16 cellular contexts compared by ENCODE assay signal in genomic region chr3:66493464-66494099, GRCh38. TPM values are rescaled to one million over a fixed set of nuclear protein-coding genes. Genes with fewer than 3 reads are reported as not detected.
A peak's percentile ranks its signal among the peaks of the same experiment; 100 is the strongest.
DNase-seq lines count a peak whose midpoint lies in the region; ATAC-seq, FAIRE-seq and TF ChIP-seq lines count a peak whose summit lies in the region.
"Had no signal": no experiment of that assay in that cellular context is flagged by ENCODE, and none has a peak within 500 bp of the region (broad histone marks: within the 10 kb centered on the region; RNA-seq: fewer than 3 reads in every experiment).

No MANE protein-coding gene starts in this region.

- 81% methylated on average over 5 of the region's 5 CpGs for WGBS in esophagus muscularis mucosa

- peaks cover 17% of the 10 kb centered on the region for H4K20me1 ChIP-seq in Loucy (ENCODE audit: insufficient read depth, low read length, poor library complexity, severe bottlenecking)

- H3K79me2 ChIP-seq in Loucy (ENCODE audit: insufficient read depth, low read length) = peaks cover 100% of the 10 kb centered on the region

- H2AFZ ChIP-seq in Loucy (ENCODE audit: low read length) = no peak overlapping the region

- H3K4me3 Mint-ChIP-seq in activated CD4-positive, alpha-beta T cell treated with anti-CD3 and anti-CD28 coated beads, Interleukin-2, amount 10 ng/mL, durations not matched to agents 24 days and 14 days = peak overlapping the region; percentile 75
- H3K4me3 Mint-ChIP-seq in stimulated activated effector memory CD8-positive, alpha-beta T cell treated with anti-CD3 and anti-CD28 coated beads, Interleukin-12 subunit alpha, Interleukin-12 subunit beta, amount 100 ng/mL, for 72 hours = peak overlapping the region; percentile 49
- H3K4me3 Mint-ChIP-seq: dendritic cell treated with granulocyte-macrophage colony-stimulating factor and Interleukin-4, amounts not matched to agents 40 ng/mL and 50 ng/mL, for 4 days; IgD-negative memory B cell had no signal

- TF ChIP-seq EP300 in esophagus muscularis mucosa (IDR thresholded peaks at IDR 0.05) = no peak

- peak overlapping the region; percentile 78 for H3K9ac ChIP-seq in Loucy (ENCODE audit: low read depth, low read length, poor library complexity, severe bottlenecking)

- ATAC-seq in stimulated activated effector memory CD8-positive, alpha-beta T cell treated with anti-CD3 and anti-CD28 coated beads, Interleukin-12 subunit alpha, Interleukin-12 subunit beta, amount 100 ng/mL, for 72 hours = no peak
- no peak for ATAC-seq in sciatic nerve
- ATAC-seq in GM19397 (IDR thresholded peaks at IDR 0.05; ENCODE audit: unreplicated experiment) = no peak
- ATAC-seq: HCT116 had no signal

- H3K27ac Mint-ChIP-seq in activated CD4-positive, alpha-beta T cell treated with anti-CD3 and anti-CD28 coated beads, Interleukin-2, amount 10 ng/mL, durations not matched to agents 24 days and 14 days = peak overlapping the region; percentile 81
- peak overlapping the region; percentile 60 for H3K27ac Mint-ChIP-seq in stimulated activated effector memory CD8-positive, alpha-beta T cell treated with anti-CD3 and anti-CD28 coated beads, Interleukin-12 subunit alpha, Interleukin-12 subunit beta, amount 100 ng/mL, for 72 hours
- H3K27ac Mint-ChIP-seq: dendritic cell treated with granulocyte-macrophage colony-stimulating factor and Interleukin-4, amounts not matched to agents 40 ng/mL and 50 ng/mL, for 4 days; IgD-negative memory B cell had no signal

- intact Hi-C loops in activated CD4-positive, alpha-beta T cell treated with anti-CD3 and anti-CD28 coated beads, Interleukin-2, amount 10 ng/mL, durations not matched to agents 24 days and 14 days (cut with micrococcal nuclease) = no loop called here
- intact Hi-C loops in esophagus muscularis mucosa (cut with DNase I) (no loop called here), sciatic nerve (cut with DNase I) (loop anchor here (10.0 kb wide), 1 partner anchor 59 kb away; no protein-coding TSS in a partner anchor)

- peak overlapping the region; percentile 92 for H3K4me2 ChIP-seq in Loucy (ENCODE audit: low read depth, low read length, poor library complexity, severe bottlenecking)

- DNase-seq in activated CD4-positive, alpha-beta T cell treated with anti-CD3 and anti-CD28 coated beads, Interleukin-2, amount 10 ng/mL, durations not matched to agents 24 days and 14 days = no peak
- DNase-seq in activated CD4-positive, alpha-beta T cell treated with anti-CD3 and anti-CD28 coated beads, Interleukin-2, amount 50 U/mL, for 4 hours = no peak
- DNase-seq in esophagus muscularis mucosa (ENCODE audit: extremely low spot score) = no peak
- no peak for DNase-seq in stimulated activated effector memory CD8-positive, alpha-beta T cell treated with anti-CD3 and anti-CD28 coated beads, Interleukin-12 subunit alpha, Interleukin-12 subunit beta, amount 100 ng/mL, for 72 hours (ENCODE audit: low spot score in 2 of 2)
- no peak for DNase-seq in sciatic nerve (ENCODE audit: low spot score)
- no peak for DNase-seq in urothelium cell line (ENCODE audit: low spot score)
- DNase-seq: activated naive CD4-positive, alpha-beta T cell; foreskin fibroblast; NCI-H1436 treated with DMSO at 0.1 percent for 48 hours; posterior cingulate gyrus had no signal

- peaks cover 87% of the 10 kb centered on the region for H3K4me1 Mint-ChIP-seq in activated CD4-positive, alpha-beta T cell treated with anti-CD3 and anti-CD28 coated beads, Interleukin-2, amount 10 ng/mL, durations not matched to agents 24 days and 14 days
- peaks cover 89% of the 10 kb centered on the region for H3K4me1 Mint-ChIP-seq in stimulated activated effector memory CD8-positive, alpha-beta T cell treated with anti-CD3 and anti-CD28 coated beads, Interleukin-12 subunit alpha, Interleukin-12 subunit beta, amount 100 ng/mL, for 72 hours

- H3K4me3 ChIP-seq in Loucy (ENCODE audit: low read length, poor library complexity, severe bottlenecking) = peak overlapping the region; percentile 81
- no peak overlapping the region for H3K4me3 ChIP-seq in esophagus muscularis mucosa

- peaks cover 10% of the 10 kb centered on the region for H3F3A ChIP-seq in Loucy (ENCODE audit: low read depth)

- peak overlapping the region; percentile 48 to 99 (median 96) for H3K27ac ChIP-seq in esophagus muscularis mucosa (replicated peaks in 1 of 4)

- peaks cover 96% of the 10 kb centered on the region for H3K4me1 ChIP-seq in Loucy (ENCODE audit: insufficient read depth, low read length, poor library complexity, severe bottlenecking)
- peaks cover 82 to 100% (median 99%) of the 10 kb centered on the region in 4 donors for H3K4me1 ChIP-seq in esophagus muscularis mucosa

- no peaks in the 10 kb centered on the region for H3K9me2 ChIP-seq in Loucy (replicated peaks; ENCODE audit: low read depth, low read length)

- no peaks in the 10 kb centered on the region for H3K9me3 ChIP-seq in Loucy (ENCODE audit: insufficient read depth, low read depth, low read length)
- H3K9me3 ChIP-seq in esophagus muscularis mucosa = no peaks in the 10 kb centered on the region

- TF ChIP-seq CTCF in Loucy (conservative IDR thresholded peaks at IDR 0.05; ENCODE audit: low read length) (no peak), esophagus muscularis mucosa (IDR thresholded peaks at IDR 0.05) (no peak)

- no peaks in the 10 kb centered on the region for H3K36me3 ChIP-seq in Loucy (ENCODE audit: insufficient read depth, low read length)
- no peaks in the 10 kb centered on the region for H3K36me3 ChIP-seq in esophagus muscularis mucosa

- no peaks in the 10 kb centered on the region for H3K9me3 Mint-ChIP-seq in activated CD4-positive, alpha-beta T cell treated with anti-CD3 and anti-CD28 coated beads, Interleukin-2, amount 10 ng/mL, durations not matched to agents 24 days and 14 days
- no peaks in the 10 kb centered on the region for H3K9me3 Mint-ChIP-seq in stimulated activated effector memory CD8-positive, alpha-beta T cell treated with anti-CD3 and anti-CD28 coated beads, Interleukin-12 subunit alpha, Interleukin-12 subunit beta, amount 100 ng/mL, for 72 hours
- H3K9me3 Mint-ChIP-seq: dendritic cell treated with granulocyte-macrophage colony-stimulating factor and Interleukin-4, amounts not matched to agents 40 ng/mL and 50 ng/mL, for 4 days; IgD-negative memory B cell had no signal

- peaks cover 17% of the 10 kb centered on the region for H3K36me3 Mint-ChIP-seq in activated CD4-positive, alpha-beta T cell treated with anti-CD3 and anti-CD28 coated beads, Interleukin-2, amount 10 ng/mL, durations not matched to agents 24 days and 14 days (ENCODE audit: low read depth)
- H3K36me3 Mint-ChIP-seq in stimulated activated effector memory CD8-positive, alpha-beta T cell treated with anti-CD3 and anti-CD28 coated beads, Interleukin-12 subunit alpha, Interleukin-12 subunit beta, amount 100 ng/mL, for 72 hours = no peaks in the 10 kb centered on the region
- H3K36me3 Mint-ChIP-seq: IgD-negative memory B cell had no signal

- no peaks in the 10 kb centered on the region for H3K27me3 Mint-ChIP-seq in activated CD4-positive, alpha-beta T cell treated with anti-CD3 and anti-CD28 coated beads, Interleukin-2, amount 10 ng/mL, durations not matched to agents 24 days and 14 days
- H3K27me3 Mint-ChIP-seq: dendritic cell treated with granulocyte-macrophage colony-stimulating factor and Interleukin-4, amounts not matched to agents 40 ng/mL and 50 ng/mL, for 4 days had no signal

- H3K27me3 ChIP-seq in Loucy (ENCODE audit: insufficient read depth, low read length, poor library complexity, severe bottlenecking) = no peaks in the 10 kb centered on the region
- H3K27me3 ChIP-seq in esophagus muscularis mucosa = no peaks in the 10 kb centered on the region

- no peak for FAIRE-seq in urothelium cell line (lab: Jason Lieb, UNC)
- FAIRE-seq: A204.1 had no signal

- no peak for TF ChIP-seq POLR2A in esophagus muscularis mucosa (IDR thresholded peaks at IDR 0.05; ENCODE audit: low read depth)

RNA-seq across cellular contexts. Expression of gene LRIG1, which starts 7.2 kb away (rescaled TPM):
- total RNA-seq in activated CD4-positive, alpha-beta T cell treated with anti-CD3 and anti-CD28 coated beads, Interleukin-2, amount 10 ng/mL, durations not matched to agents 24 days and 14 days = 50.3 and 52.8 TPM in 2 replicates
- total RNA-seq in esophagus muscularis mucosa (100 to 1,000 TPM in 3 of 4 donors, 10 to 100 TPM in 1; 95.3 to 136 (median 131) TPM), sciatic nerve (50.8 TPM)
